15 cellular contexts compared by ENCODE assay signal in the genomic region with DNA sequence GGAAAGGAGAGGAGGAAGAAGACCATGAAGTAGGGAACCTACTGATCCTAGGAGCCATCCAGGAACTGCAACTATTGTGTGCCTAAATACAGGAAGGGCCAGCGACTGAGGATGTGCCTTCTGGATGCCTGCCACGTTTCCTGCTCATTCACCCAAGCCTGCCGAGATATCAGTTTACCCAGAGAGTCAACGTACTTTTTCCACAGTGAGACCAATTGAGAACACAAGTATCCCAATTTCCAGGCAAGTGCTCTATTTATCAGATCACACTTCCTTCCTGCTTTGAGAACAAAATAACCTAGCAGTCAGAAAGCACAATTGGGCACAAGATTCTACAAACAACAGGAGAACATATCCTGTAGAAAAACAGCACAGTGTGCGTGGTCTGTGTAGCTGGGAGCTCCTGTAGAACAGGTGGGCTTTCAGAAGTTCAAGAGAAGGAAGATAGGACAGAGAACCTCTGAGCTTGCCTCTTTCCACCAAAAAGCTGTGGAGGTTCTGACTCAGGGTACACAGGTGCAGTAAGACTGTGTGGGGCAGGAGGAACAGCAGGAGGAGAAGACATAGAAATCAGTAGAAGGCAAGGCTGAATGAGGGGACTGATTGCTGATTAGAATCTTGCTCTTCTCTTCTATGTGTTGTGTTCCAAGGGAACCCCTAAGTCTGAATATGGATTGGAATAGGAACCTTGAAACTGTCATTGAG.
DNase-seq lines count a peak whose midpoint lies in the region; ATAC-seq and TF ChIP-seq lines count a peak whose summit lies in the region.
"Had no signal": no experiment of that assay in that cellular context is flagged by ENCODE, and none has a peak within 500 bp of the region (broad histone marks: within the 10 kb centered on the region; RNA-seq: fewer than 3 reads in every experiment).

No MANE protein-coding gene starts in this region.

- DNase-seq in stimulated activated CD4-positive, alpha-beta T cell treated with anti-CD3 and anti-CD28 coated beads, Interleukin-4, amount 100 ng/mL, for 24 hours = peak; percentile 30
- no peak for DNase-seq in stimulated activated CD4-positive, alpha-beta T cell treated with anti-CD3 and anti-CD28 coated beads, Interleukin-4, amount 100 ng/mL, for 4 hours
- DNase-seq in T-helper 17 cell (no peak), dermis blood vessel endothelial cell (peak; percentile 5), SKM-1 treated with dmso at 0.1 percent for 144 hours (lab: John Stamatoyannopoulos, UW; ENCODE audit: unreplicated experiment) (no peak), DMS 273 (lab: John Stamatoyannopoulos, UW; ENCODE audit: unreplicated experiment) (no peak), heart right ventricle (no peak), GM13976 (ENCODE audit: low spot score) (no peak)
- DNase-seq: cortex of kidney, esophagus squamous epithelium, MG63, NCI-H2029, NCI-H748 treated with DMSO at 0.1 percent for 48 hours had no signal

- TF ChIP-seq CTCF in heart right ventricle (IDR thresholded peaks at IDR 0.05) = no peak
- TF ChIP-seq CTCF in GM13976 (IDR thresholded peaks at IDR 0.05; ENCODE audit: borderline replicate concordance, control extremely low read depth, extremely low read depth, insufficient read depth, missing control alignments) = no peak

- peaks cover 50% of the 10 kb centered on the region for H3K4me1 Mint-ChIP-seq in T-helper 17 cell

- H3K9me3 ChIP-seq in T-helper 17 cell (ENCODE audit: control insufficient read depth, low read length, poor library complexity, severe bottlenecking) = no peaks in the 10 kb centered on the region
- H3K9me3 ChIP-seq in heart right ventricle = no peaks in the 10 kb centered on the region
- H3K9me3 ChIP-seq: esophagus squamous epithelium, MG63, prostate gland, tibial nerve had no signal

- intact Hi-C loops in heart right ventricle (cut with DNase I) = no loop called here

- H3K4me3 ChIP-seq in heart right ventricle = no peak overlapping the region
- H3K4me3 ChIP-seq: esophagus squamous epithelium, MG63, prostate gland, tibial nerve had no signal

- H3K27me3 Mint-ChIP-seq in T-helper 17 cell = no peaks in the 10 kb centered on the region

- H3K27ac Mint-ChIP-seq in T-helper 17 cell = peak overlapping the region; percentile 91

- ATAC-seq in T-helper 17 cell (peak; percentile 17), heart right ventricle (no peak)

- peak overlapping the region in 1 of 10 donors; percentile 51 for H3K27ac ChIP-seq in heart right ventricle
- H3K27ac ChIP-seq: esophagus squamous epithelium, prostate gland, tibial nerve had no signal

- H3K4me1 ChIP-seq in heart right ventricle = peaks cover 0 to 26% (median 0%) of the 10 kb centered on the region in 9 donors
- H3K4me1 ChIP-seq: prostate gland had no signal

- H3K27me3 ChIP-seq in heart right ventricle = peaks cover 0 to 17% (median 0%) of the 10 kb centered on the region in 7 donors
- H3K27me3 ChIP-seq: esophagus squamous epithelium, MG63, tibial nerve had no signal

- in situ Hi-C loops in GM13976 (cut with MboI; ENCODE audit: low sequenced_read_pairs, unreplicated experiment) = no loop called here

- whole genome bisulfite sequencing in heart right ventricle, 2 donors = 49 to 52% methylated on average over 5 of the region's 5 CpGs

- H3K36me3 Mint-ChIP-seq in T-helper 17 cell (ENCODE audit: low read depth) = no peaks in the 10 kb centered on the region

- H3K4me3 Mint-ChIP-seq in T-helper 17 cell = peak overlapping the region; percentile 88

- H3K36me3 ChIP-seq in heart right ventricle = no peaks in the 10 kb centered on the region
- H3K36me3 ChIP-seq: esophagus squamous epithelium, MG63, prostate gland, tibial nerve had no signal

Comparison
In these comparisons a context has a peak if more than half of its experiments do, and no peak if none do; other contexts are left out.
1. DNase-seq: peak in stimulated activated CD4-positive, alpha-beta T cell treated with anti-CD3 and anti-CD28 coated beads, Interleukin-4, amount 100 ng/mL, for 24 hours (single experiment) and dermis blood vessel endothelial cell (single experiment); none in stimulated activated CD4-positive, alpha-beta T cell treated with anti-CD3 and anti-CD28 coated beads, Interleukin-4, amount 100 ng/mL, for 4 hours (0 of 2), T-helper 17 cell (0 of 3), SKM-1 treated with dmso at 0.1 percent for 144 hours (single experiment), DMS 273 (single experiment), heart right ventricle (0 of 2) and GM13976 (single experiment).